In genomic region chr6:109490708-109491107, GRCh38 we compare ENCODE assay signal across 16 cellular contexts. TPM values are rescaled to one million over a fixed set of nuclear protein-coding genes. Genes with fewer than 3 reads are reported as not detected.
DNase-seq lines count a peak whose midpoint lies in the region; ATAC-seq, FAIRE-seq and TF ChIP-seq lines count a peak whose summit lies in the region.
"Had no signal": no experiment of that assay in that cellular context is flagged by ENCODE, and none has a peak within 500 bp of the region (broad histone marks: within the 10 kb centered on the region; RNA-seq: fewer than 3 reads in every experiment).

No MANE protein-coding gene starts in this region.

- BruUV-seq in GM12878 (replicated peaks; lab: Mats Ljungman, UMichigan), result no TSS peak

- H3F3A ChIP-seq in neural progenitor cell (ENCODE audit: low read depth), result peaks cover 10% of the 10 kb centered on the region

- TF ChIP-seq RAD21 in GM12878 (IDR thresholded peaks at IDR 0.05; ENCODE audit: insufficient read depth, low read depth, low read length), result no peak

- H3K36me3 Mint-ChIP-seq in CD8-positive, alpha-beta memory T cell, result no peaks in the 10 kb centered on the region
- no peaks in the 10 kb centered on the region for H3K36me3 Mint-ChIP-seq in neural progenitor cell

- no peak for TF ChIP-seq POLR2A in GM12878 (IDR thresholded peaks at IDR 0.05; ENCODE audit: low read depth, low read length)

- H3K27me3 Mint-ChIP-seq in CD8-positive, alpha-beta memory T cell, result no peaks in the 10 kb centered on the region
- H3K27me3 Mint-ChIP-seq in neural progenitor cell (ENCODE audit: insufficient read depth, low read depth), result peaks cover 9% of the 10 kb centered on the region

- no peaks in the 10 kb centered on the region for H3K27me3 ChIP-seq in CD8-positive, alpha-beta memory T cell (ENCODE audit: insufficient read depth, low read length, poor library complexity, severe bottlenecking)
- H3K27me3 ChIP-seq in Karpas-422 (ENCODE audit: low read length) (no peaks in the 10 kb centered on the region), GM12878 (replicated peaks in 1 of 2; ENCODE audit: control insufficient read depth in 2 of 2, insufficient read depth in 2 of 2, low read length in 1 of 2) (no peaks in the 10 kb centered on the region; a peak in 1 of 4 replicates), neural progenitor cell (no peaks in the 10 kb centered on the region)
- H3K27me3 ChIP-seq: ovary had no signal

- TF ChIP-seq EP300 in GM12878 (IDR thresholded peaks at IDR 0.05; ENCODE audit: borderline replicate concordance in 1 of 2, control insufficient read depth in 1 of 2, low read depth in 2 of 2, low read length in 2 of 2), result no peak

- H3K9ac ChIP-seq in Karpas-422 (ENCODE audit: low read length), result no peak overlapping the region
- no peak overlapping the region for H3K9ac ChIP-seq in GM12878 (ENCODE audit: control insufficient read depth, insufficient read depth, low read length)
- H3K9ac ChIP-seq in neural progenitor cell, result no peak overlapping the region

- H4K20me1 ChIP-seq in Karpas-422 (ENCODE audit: insufficient read depth, low read depth, low read length), result no peaks in the 10 kb centered on the region
- no peaks in the 10 kb centered on the region for H4K20me1 ChIP-seq in GM12878 (ENCODE audit: control insufficient read depth, insufficient read depth)
- no peaks in the 10 kb centered on the region for H4K20me1 ChIP-seq in neural progenitor cell (ENCODE audit: low read depth)

- TF ChIP-seq CTCF in GM12878 (IDR thresholded peaks at IDR 0.05 in 2 of 3, conservative IDR thresholded peaks at IDR 0.05 in 1 of 3; ENCODE audit: control insufficient read depth in 2 of 3, extremely low read depth in 1 of 3, insufficient read depth in 1 of 3, low read depth in 3 of 3, low read length in 3 of 3), result no peak
- TF ChIP-seq CTCF in neural progenitor cell (IDR thresholded peaks at IDR 0.05), result no peak

- peak overlapping the region in 3 of 7 donors; percentile 12 to 68 (median 41) for H3K4me3 Mint-ChIP-seq in CD8-positive, alpha-beta memory T cell
- H3K4me3 Mint-ChIP-seq in neural progenitor cell, result no peak overlapping the region
- H3K4me3 Mint-ChIP-seq: activated naive CD4-positive, alpha-beta T cell treated with anti-CD3 and anti-CD28 coated beads for 36 hours had no signal

- H3K79me2 ChIP-seq in Karpas-422 (ENCODE audit: low read length), result no peaks in the 10 kb centered on the region
- no peaks in the 10 kb centered on the region for H3K79me2 ChIP-seq in GM12878 (ENCODE audit: control insufficient read depth, insufficient read depth, low read length)
- no peaks in the 10 kb centered on the region for H3K79me2 ChIP-seq in neural progenitor cell (ENCODE audit: low read depth)

- H3K4me1 Mint-ChIP-seq in CD8-positive, alpha-beta memory T cell, result peaks cover 16 to 21% (median 17%) of the 10 kb centered on the region in 3 donors
- peaks cover 16% of the 10 kb centered on the region for H3K4me1 Mint-ChIP-seq in neural progenitor cell

- H3K9me2 ChIP-seq in Karpas-422 (replicated peaks; ENCODE audit: insufficient read depth, low read length), result no peaks in the 10 kb centered on the region

- in situ Hi-C loops in GM12878 (cut with MboI), result no loop called here

- H2AFZ ChIP-seq in Karpas-422 (ENCODE audit: low read length) (0 out of 2 replicates have a peak overlapping the region, but pooled peaks have one; percentile 62), GM12878 (ENCODE audit: control insufficient read depth, low read depth, low read length) (no peak overlapping the region; the same call in 1 of the 2 replicates), neural progenitor cell (replicated peaks) (peak overlapping the region; percentile 94)

- CTCF ChIA-PET in CD8-positive, alpha-beta memory T cell (lab: Charles Lee), result interaction anchor here (1.0 to 1.6 kb wide), 4 partner anchors 14 to 303 kb away, joined by 3 to 7 read pairs (median 4); partner anchors contain the start of gene MICAL1
- CTCF ChIA-PET in GM12878 (lab: Yijun Ruan, JAX), result interaction anchor here (0.6 to 1.3 kb wide), 3 partner anchors 206 to 1009 kb away, joined by 3 to 5 read pairs (median 4); no protein-coding TSS in a partner anchor

- H3K27ac Mint-ChIP-seq in CD8-positive, alpha-beta memory T cell, result peak overlapping the region in 6 of 8 donors; percentile 15 to 93 (median 54)
- H3K27ac Mint-ChIP-seq in neural progenitor cell, result no peak overlapping the region

- no peaks in the 10 kb centered on the region for H3K9me3 Mint-ChIP-seq in CD8-positive, alpha-beta memory T cell
- H3K9me3 Mint-ChIP-seq in neural progenitor cell, result no peaks in the 10 kb centered on the region
- H3K9me3 Mint-ChIP-seq: activated naive CD4-positive, alpha-beta T cell treated with anti-CD3 and anti-CD28 coated beads for 36 hours had no signal

- peak overlapping the region; percentile 25 for H3K27ac ChIP-seq in CD8-positive, alpha-beta memory T cell (ENCODE audit: low read depth, low read length)
- no peak overlapping the region for H3K27ac ChIP-seq in Karpas-422 (ENCODE audit: low read length)
- no peak overlapping the region for H3K27ac ChIP-seq in GM12878 (ENCODE audit: control insufficient read depth, insufficient read depth)
- H3K27ac ChIP-seq in neural progenitor cell, result no peak overlapping the region
- H3K27ac ChIP-seq: C4-2B, ovary had no signal

- H3K4me3 ChIP-seq in CD8-positive, alpha-beta memory T cell (ENCODE audit: low read length), result no peak overlapping the region
- no peak overlapping the region for H3K4me3 ChIP-seq in Karpas-422 (ENCODE audit: low read length)
- no peak overlapping the region for H3K4me3 ChIP-seq in GM12878
- no peak overlapping the region for H3K4me3 ChIP-seq in neural progenitor cell
- H3K4me3 ChIP-seq: ovary had no signal

- ATAC-seq in GM12878 (peak; percentile 50), GM18868 (IDR thresholded peaks at IDR 0.05; ENCODE audit: unreplicated experiment) (no peak)

- H3K9me3 ChIP-seq in CD8-positive, alpha-beta memory T cell (ENCODE audit: low read length), result no peaks in the 10 kb centered on the region
- no peaks in the 10 kb centered on the region for H3K9me3 ChIP-seq in Karpas-422 (ENCODE audit: low read length)
- no peaks in the 10 kb centered on the region for H3K9me3 ChIP-seq in GM12878 (replicated peaks; ENCODE audit: control insufficient read depth, insufficient read depth, low read length)
- no peaks in the 10 kb centered on the region for H3K9me3 ChIP-seq in neural progenitor cell (ENCODE audit: low read depth)
- H3K9me3 ChIP-seq: ovary had no signal

- no peak for DNase-seq in CD8-positive, alpha-beta memory T cell
- DNase-seq in Karpas-422, result no peak
- no peak for DNase-seq in GM12878 (ENCODE audit: low read depth, low spot score)
- DNase-seq in neural progenitor cell (ENCODE audit: low spot score), result no peak
- no peak for DNase-seq in dermis blood vessel endothelial cell
- DNase-seq in GM03348 (ENCODE audit: low spot score), result no peak
- DNase-seq: activated CD4-positive, alpha-beta T cell treated with anti-CD3 and anti-CD28 coated beads, Interleukin-2, amount 50 U/mL, for 4 hours; foreskin melanocyte; mesendoderm; NCI-H2171; ovary; Right ventricle myocardium superior; T-helper 9 cell had no signal

- H3K4me2 ChIP-seq in Karpas-422 (ENCODE audit: low read depth, low read length, poor library complexity, severe bottlenecking), result no peak overlapping the region
- no peak overlapping the region for H3K4me2 ChIP-seq in GM12878 (ENCODE audit: control insufficient read depth, insufficient read depth)
- peak overlapping the region; percentile 30 for H3K4me2 ChIP-seq in neural progenitor cell

- POLR2A ChIA-PET in CD8-positive, alpha-beta memory T cell (lab: Charles Lee), result interaction anchor here (0.6 to 1.4 kb wide), 3 partner anchors 8 to 625 kb away, joined by 3 to 5 read pairs (median 5); partner anchors contain the start of gene ZBTB24
- POLR2A ChIA-PET in GM12878 (lab: Charles Lee), result interaction anchor here (0.7 to 1.7 kb wide), 3 partner anchors 49 to 840 kb away, joined by 3 to 10 read pairs (median 5); no protein-coding TSS in a partner anchor

- no peak for FAIRE-seq in GM12878 (lab: Jason Lieb, UNC)

- RAD21 ChIA-PET in GM12878 (lab: Charles Lee; ENCODE audit: unreplicated experiment), result interaction anchor here (0.7 to 2.0 kb wide), 11 partner anchors 8 to 1042 kb away, joined by 3 to 7 read pairs (median 4); partner anchors contain the start of genes AK9 and FIG4

- intact Hi-C loops in GM12878 (cut with micrococcal nuclease; ENCODE audit: unreplicated experiment), result no loop called here

- H3K4me1 ChIP-seq in CD8-positive, alpha-beta memory T cell (ENCODE audit: insufficient read depth, low read length), result peaks cover 15% of the 10 kb centered on the region
- H3K4me1 ChIP-seq in Karpas-422 (ENCODE audit: low read length), result peaks cover 33% of the 10 kb centered on the region
- H3K4me1 ChIP-seq in GM12878 (ENCODE audit: control insufficient read depth, insufficient read depth, low read length), result no peaks in the 10 kb centered on the region
- peaks cover 22% of the 10 kb centered on the region for H3K4me1 ChIP-seq in neural progenitor cell

- WGBS in GM12878 (ENCODE audit: insufficient coverage, insufficient replicate concordance, low lambda C conversion rate, missing lambda C conversion rate), result 48% methylated on average over 2 of the region's 2 CpGs

- H3K36me3 ChIP-seq in CD8-positive, alpha-beta memory T cell (ENCODE audit: insufficient read depth, low read length), result no peaks in the 10 kb centered on the region
- H3K36me3 ChIP-seq in Karpas-422 (ENCODE audit: insufficient read depth, low read length) (no peaks in the 10 kb centered on the region), GM12878 (ENCODE audit: control insufficient read depth in 2 of 2, insufficient read depth in 2 of 2, low read length in 1 of 2) (no peaks in the 10 kb centered on the region), neural progenitor cell (no peaks in the 10 kb centered on the region)
- H3K36me3 ChIP-seq: ovary had no signal

- SMC1A ChIA-PET in GM12878 (lab: Charles Lee; ENCODE audit: uncharacterized antibody, unreplicated experiment), result interaction anchor here (1.1 to 2.5 kb wide), 7 partner anchors 11 to 203 kb away, joined by 3 to 12 read pairs (median 5); partner anchors contain the start of genes MICAL1, PPIL6 and SMPD2

RNA-seq across cellular contexts. Expression of gene ZBTB24, which starts 7.7 kb away (rescaled TPM):
- 10 to 100 TPM; 19.5 to 19.9 TPM for total RNA-seq in CD8-positive, alpha-beta memory T cell
- polyA plus RNA-seq in CD8-positive, alpha-beta memory T cell, result 7.5 TPM
- 10.4 and 18.5 TPM in 2 replicates for total RNA-seq in Karpas-422 (2014; rRNA removed; shearing (Covaris generic); ENCODE audit: low replicate concordance)
- total RNA-seq in GM12878 (2013; cell fraction: nucleolus; rRNA removed), result 23.8 and 24.7 TPM in 2 replicates
- total RNA-seq in GM12878 (2014; rRNA removed) (14.7 and 17.9 TPM in 2 replicates), GM12878 (2014; rRNA removed; fragmentation: Illumina TruSeq; extraction: Trizol) (17.7 and 17.8 TPM in 2 replicates), GM12878 (2021) (11.9 and 12.4 TPM in 2 replicates), neural progenitor cell (ENCODE audit: low replicate concordance) (13.9 and 17.3 TPM in 2 replicates), dermis blood vessel endothelial cell (6.9 and 7.5 TPM in 2 replicates)
- 4.5 TPM for polyA plus RNA-seq in GM12878 (2011; ENCODE audit: low read depth)
- polyA plus RNA-seq in GM12878 (2011; rRNA removed) (7.3 and 7.8 TPM in 2 replicates), GM12878 (2014; fragmentation: Illumina TruSeq; extraction: Trizol) (12.1 and 13.3 TPM in 2 replicates), GM12878 (2014; fragmentation: Nextera tagmentation; extraction: Ambion mirVana) (1 to 10 TPM; 2.9 to 3.0 TPM), GM12878 (2014; rRNA removed) (7.4 and 7.6 TPM in 2 replicates), GM12878 (2016; fragmentation: Nextera tagmentation; extraction: Ambion mirVana) (1 to 10 TPM; 8.1 to 9.0 TPM)
- polyA plus RNA-seq in GM12878 (2011; cell fraction: cytosol; rRNA removed), result 4.8 and 5.3 TPM in 2 replicates
- polyA plus RNA-seq in GM12878 (2011; cell fraction: nucleus; rRNA removed), result 6.2 and 6.4 TPM in 2 replicates
- polyA plus RNA-seq in GM12878 (2012), result 5.6 and 6.4 TPM in 2 replicates
- polyA minus RNA-seq in GM12878 (2011; rRNA and poly(A)+ RNA removed), result 8.6 and 9.3 TPM in 2 replicates
- 4.5 and 4.8 TPM in 2 replicates for polyA minus RNA-seq in GM12878 (2011; cell fraction: cytosol; rRNA and poly(A)+ RNA removed)
- polyA minus RNA-seq in GM12878 (2011; cell fraction: nucleus; rRNA and poly(A)+ RNA removed), result 4.8 and 7.1 TPM in 2 replicates

RNA-seq across cellular contexts. Expression of gene MICAL1, which starts 35.1 kb away (rescaled TPM):
- 10 to 100 TPM; 33.2 to 34.7 TPM for total RNA-seq in CD8-positive, alpha-beta memory T cell
- polyA plus RNA-seq in CD8-positive, alpha-beta memory T cell, result 18.8 TPM
- total RNA-seq in Karpas-422 (2014; rRNA removed; shearing (Covaris generic); ENCODE audit: low replicate concordance), result 59.4 and 71.6 TPM in 2 replicates
- total RNA-seq in GM12878 (2013; cell fraction: nucleolus; rRNA removed), result 203 and 235 TPM in 2 replicates
- 46.9 and 48.6 TPM in 2 replicates for total RNA-seq in GM12878 (2014; rRNA removed)
- 25.6 and 27.0 TPM in 2 replicates for total RNA-seq in GM12878 (2014; rRNA removed; fragmentation: Illumina TruSeq; extraction: Trizol)
- 59.8 and 62.8 TPM in 2 replicates for total RNA-seq in GM12878 (2021)
- 24.9 TPM for polyA plus RNA-seq in GM12878 (2011; ENCODE audit: low read depth)
- polyA plus RNA-seq in GM12878 (2011; rRNA removed), result 42.3 and 61.9 TPM in 2 replicates
- polyA plus RNA-seq in GM12878 (2011; cell fraction: cytosol; rRNA removed), result 48.3 and 66.9 TPM in 2 replicates
- 740 and 754 TPM in 2 replicates for polyA plus RNA-seq in GM12878 (2011; cell fraction: nucleus; rRNA removed)
- 50.6 and 61.2 TPM in 2 replicates for polyA plus RNA-seq in GM12878 (2012)
- 27.6 and 38.0 TPM in 2 replicates for polyA plus RNA-seq in GM12878 (2014; fragmentation: Illumina TruSeq; extraction: Trizol)
- 1 to 10 TPM in 1 of 2 experiments, under 1 TPM in 1; 0.32 to 1.3 TPM for polyA plus RNA-seq in GM12878 (2014; fragmentation: Nextera tagmentation; extraction: Ambion mirVana)
- polyA plus RNA-seq in GM12878 (2014; rRNA removed), result 71.6 and 75.5 TPM in 2 replicates
- 10 to 100 TPM; 44.2 to 46.4 TPM for polyA plus RNA-seq in GM12878 (2016; fragmentation: Nextera tagmentation; extraction: Ambion mirVana)
- polyA minus RNA-seq in GM12878 (2011; rRNA and poly(A)+ RNA removed), result 32.8 and 51.6 TPM in 2 replicates
- polyA minus RNA-seq in GM12878 (2011; cell fraction: cytosol; rRNA and poly(A)+ RNA removed), result 22.6 and 22.9 TPM in 2 replicates
- 82.2 and 98.7 TPM in 2 replicates for polyA minus RNA-seq in GM12878 (2011; cell fraction: nucleus; rRNA and poly(A)+ RNA removed)
- 50.6 and 123 TPM in 2 replicates for total RNA-seq in neural progenitor cell (ENCODE audit: low replicate concordance)
- total RNA-seq in dermis blood vessel endothelial cell, result 17.8 and 22.8 TPM in 2 replicates

RNA-seq across cellular contexts. Expression of gene SMPD2, which starts 50.2 kb away (rescaled TPM):
- total RNA-seq in CD8-positive, alpha-beta memory T cell, result 10 to 100 TPM; 15.1 to 15.8 TPM
- 9.4 TPM for polyA plus RNA-seq in CD8-positive, alpha-beta memory T cell
- total RNA-seq in Karpas-422 (2014; rRNA removed; shearing (Covaris generic); ENCODE audit: low replicate concordance), result 14.1 and 19.4 TPM in 2 replicates
- total RNA-seq in GM12878 (2013; cell fraction: nucleolus; rRNA removed), result 31.5 and 32.2 TPM in 2 replicates
- total RNA-seq in GM12878 (2014; rRNA removed), result 13.8 and 15.4 TPM in 2 replicates
- total RNA-seq in GM12878 (2014; rRNA removed; fragmentation: Illumina TruSeq; extraction: Trizol), result 8.1 and 9.7 TPM in 2 replicates
- total RNA-seq in GM12878 (2021), result 12.3 and 13.0 TPM in 2 replicates
- 3.3 TPM for polyA plus RNA-seq in GM12878 (2011; ENCODE audit: low read depth)
- 6.4 and 9.0 TPM in 2 replicates for polyA plus RNA-seq in GM12878 (2011; rRNA removed)
- polyA plus RNA-seq in GM12878 (2011; cell fraction: cytosol; rRNA removed), result 8.1 and 11.7 TPM in 2 replicates
- polyA plus RNA-seq in GM12878 (2011; cell fraction: nucleus; rRNA removed), result 26.4 and 36.8 TPM in 2 replicates
- polyA plus RNA-seq in GM12878 (2012), result 5.8 and 8.2 TPM in 2 replicates
- 10.4 and 13.4 TPM in 2 replicates for polyA plus RNA-seq in GM12878 (2014; fragmentation: Illumina TruSeq; extraction: Trizol)
- under 1 TPM; 0.06 to 0.73 TPM for polyA plus RNA-seq in GM12878 (2014; fragmentation: Nextera tagmentation; extraction: Ambion mirVana)
- 13.2 and 15.3 TPM in 2 replicates for polyA plus RNA-seq in GM12878 (2014; rRNA removed)
- polyA plus RNA-seq in GM12878 (2016; fragmentation: Nextera tagmentation; extraction: Ambion mirVana), result 1 to 10 TPM; 9.6 to 9.8 TPM
- 27.6 TPM in 2 replicates for polyA minus RNA-seq in GM12878 (2011; rRNA and poly(A)+ RNA removed)
- 5.4 and 5.5 TPM in 2 replicates for polyA minus RNA-seq in GM12878 (2011; cell fraction: cytosol; rRNA and poly(A)+ RNA removed)
- 41.6 and 46.8 TPM in 2 replicates for polyA minus RNA-seq in GM12878 (2011; cell fraction: nucleus; rRNA and poly(A)+ RNA removed)
- 10.3 and 11.5 TPM in 2 replicates for total RNA-seq in neural progenitor cell (ENCODE audit: low replicate concordance)
- total RNA-seq in dermis blood vessel endothelial cell, result 9.9 and 12.6 TPM in 2 replicates

RNA-seq across cellular contexts. Expression of gene PPIL6, which starts 50.3 kb away (rescaled TPM):
- under 1 TPM in 1 of 2 experiments, not detected in 1; 0.13 TPM for total RNA-seq in CD8-positive, alpha-beta memory T cell
- 0.46 TPM for polyA plus RNA-seq in CD8-positive, alpha-beta memory T cell
- 0.54 TPM in 1 of 2 replicates, not detected in the other for total RNA-seq in Karpas-422 (2014; rRNA removed; shearing (Covaris generic); ENCODE audit: low replicate concordance)
- 0.15 and 0.91 TPM in 2 replicates for total RNA-seq in GM12878 (2013; cell fraction: nucleolus; rRNA removed)
- total RNA-seq in GM12878 (2014; rRNA removed) (0.11 TPM in 1 of 2 replicates, not detected in the other), GM12878 (2014; rRNA removed; fragmentation: Illumina TruSeq; extraction: Trizol) (not detected in 2 replicates), GM12878 (2021) (0.37 TPM in 1 of 2 replicates, not detected in the other), neural progenitor cell (ENCODE audit: low replicate concordance) (4.8 and 7.9 TPM in 2 replicates), dermis blood vessel endothelial cell (0.34 and 0.65 TPM in 2 replicates)
- polyA plus RNA-seq in GM12878 (2011; ENCODE audit: low read depth), result not detected
- polyA plus RNA-seq in GM12878 (2011; rRNA removed) (not detected in 2 replicates), GM12878 (2014; fragmentation: Illumina TruSeq; extraction: Trizol) (0.01 TPM in 1 of 2 replicates, not detected in the other), GM12878 (2014; fragmentation: Nextera tagmentation; extraction: Ambion mirVana) (not detected), GM12878 (2014; rRNA removed) (0.12 TPM in 1 of 2 replicates, not detected in the other), GM12878 (2016; fragmentation: Nextera tagmentation; extraction: Ambion mirVana) (under 1 TPM; 0.17 to 0.26 TPM)
- not detected in 2 replicates for polyA plus RNA-seq in GM12878 (2011; cell fraction: cytosol; rRNA removed)
- polyA plus RNA-seq in GM12878 (2011; cell fraction: nucleus; rRNA removed), result not detected in 2 replicates
- 0.09 and 0.13 TPM in 2 replicates for polyA plus RNA-seq in GM12878 (2012)
- polyA minus RNA-seq in GM12878 (2011; rRNA and poly(A)+ RNA removed), result not detected in 2 replicates
- not detected in 2 replicates for polyA minus RNA-seq in GM12878 (2011; cell fraction: cytosol; rRNA and poly(A)+ RNA removed)
- polyA minus RNA-seq in GM12878 (2011; cell fraction: nucleus; rRNA and poly(A)+ RNA removed), result 0.12 TPM in 1 of 2 replicates, not detected in the other
